Comparison of ENCODE assay signal across 15 cellular contexts in genomic region chr22:32043391-32043790, GRCh38. TPM values are rescaled to one million over a fixed set of nuclear protein-coding genes. Genes with fewer than 3 reads are reported as not detected.
DNase-seq lines count a peak whose midpoint lies in the region; ATAC-seq and TF ChIP-seq lines count a peak whose summit lies in the region.
"Had no signal": no experiment of that assay in that cellular context is flagged by ENCODE, and none has a peak within 500 bp of the region (broad histone marks: within the 10 kb centered on the region; RNA-seq: fewer than 3 reads in every experiment).

No MANE protein-coding gene starts in this region.

- no peak overlapping the region for H3K4me3 ChIP-seq in parathyroid adenoma (ENCODE audit: low read depth, low read length)
- H3K4me3 ChIP-seq: GM23248 had no signal

- no peaks in the 10 kb centered on the region for H3K27me3 ChIP-seq in parathyroid adenoma (ENCODE audit: control insufficient read depth, insufficient read depth, low read length)

- TF ChIP-seq CTCF in parathyroid adenoma (IDR thresholded peaks at IDR 0.05) (no peak), omental fat pad (IDR thresholded peaks at IDR 0.05) (no peak)

- ATAC-seq in omental fat pad (ENCODE audit: low FRiP score) (no peak), GM19397 (IDR thresholded peaks at IDR 0.05; ENCODE audit: unreplicated experiment) (no peak)

- DNase-seq in NCI-H1417 (lab: John Stamatoyannopoulos, UW), result peak in 2 of 3 experiments; percentile 8 to 49
- no peak for DNase-seq in NCI-H1417 treated with DMSO at 0.1 percent for 48 hours (lab: John Stamatoyannopoulos, UW)
- DNase-seq in NCI-H69 (lab: John Stamatoyannopoulos, UW), result peak; percentile 44
- DNase-seq in epithelial cell of prostate (ENCODE audit: low read depth, low spot score), result no peak
- no peak for DNase-seq in NAMALWA (ENCODE audit: low spot score)
- DNase-seq in omental fat pad (ENCODE audit: low spot score), result no peak
- DNase-seq: 8988T, GM23248, MV-4-11, NCI-H446 treated with DMSO at 0.1 percent for 48 hours had no signal

- H3K9me3 ChIP-seq in parathyroid adenoma (ENCODE audit: control insufficient read depth, low read length), result no peaks in the 10 kb centered on the region

- no peak overlapping the region for H3K9ac ChIP-seq in parathyroid adenoma
- H3K9ac ChIP-seq: GM23248 had no signal

- H3K79me2 ChIP-seq in parathyroid adenoma, result no peaks in the 10 kb centered on the region

- H3K27ac ChIP-seq in epithelial cell of prostate (peak overlapping the region; percentile 22), parathyroid adenoma (peak overlapping the region; percentile 15)
- H3K27ac ChIP-seq: GM23248, RWPE1 had no signal

- H2AFZ ChIP-seq in parathyroid adenoma, result peak overlapping the region; percentile 73
- H2AFZ ChIP-seq: GM23248 had no signal

- no peak overlapping the region for H3K4me2 ChIP-seq in parathyroid adenoma (ENCODE audit: low read length)

- no peaks in the 10 kb centered on the region for H3K4me1 ChIP-seq in parathyroid adenoma

- no peaks in the 10 kb centered on the region for H3K36me3 ChIP-seq in parathyroid adenoma (ENCODE audit: control insufficient read depth, insufficient read depth, low read length)

RNA-seq across cellular contexts. Expression of gene SLC5A1, which starts 0.3 kb away (rescaled TPM):
- not detected for total RNA-seq in omental fat pad
- total RNA-seq: GM23248, HT1080, LHCN-M2 had no signal

Comparison
In these comparisons a context has a peak if more than half of its experiments do, and no peak if none do; other contexts are left out.
1. DNase-seq: peak in NCI-H1417 (2 of 3) and NCI-H69 (single experiment); none in NCI-H1417 treated with DMSO at 0.1 percent for 48 hours (single experiment), epithelial cell of prostate (single experiment), NAMALWA (single experiment) and omental fat pad (single experiment).